In the genomic region with DNA sequence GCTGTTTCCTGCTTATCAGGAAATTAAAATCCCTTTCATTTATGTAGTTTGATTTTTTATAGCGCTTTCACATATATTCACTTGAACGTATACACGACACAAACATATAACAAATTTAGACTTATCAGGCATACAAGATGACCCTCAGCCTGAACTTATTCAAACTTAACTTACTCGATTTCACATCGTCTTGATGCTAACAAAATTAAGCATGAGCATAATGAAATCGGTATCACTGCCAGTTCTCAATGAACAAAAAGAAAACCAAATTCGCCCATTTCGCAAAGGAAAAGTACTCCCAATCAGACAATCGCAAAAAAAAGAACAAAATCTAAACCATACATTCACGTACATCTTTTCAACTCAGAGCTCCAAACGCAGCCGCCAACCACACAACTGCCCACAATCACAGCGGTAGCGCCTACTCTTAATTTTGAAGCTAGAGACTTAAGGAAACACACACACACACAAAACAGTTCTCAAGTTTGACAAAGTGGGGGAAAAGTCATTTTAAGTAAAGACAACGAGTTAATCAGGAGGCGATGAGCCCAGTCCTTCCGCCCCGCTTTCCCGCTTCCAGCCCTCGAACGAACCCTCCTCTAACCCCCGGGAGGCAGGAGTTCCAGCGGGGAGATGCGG, we compare ENCODE assay signal across 8 cellular contexts. TPM values are rescaled to one million over a fixed set of nuclear protein-coding genes. Genes with fewer than 3 reads are reported as not detected.
DNase-seq lines count a peak whose midpoint lies in the region; ATAC-seq, FAIRE-seq and TF ChIP-seq lines count a peak whose summit lies in the region.

No MANE protein-coding gene starts in this region.

- H2AFZ ChIP-seq in HepG2 (ENCODE audit: low read length), result no peak overlapping the region

- intact Hi-C loops in Caco-2 (cut with micrococcal nuclease; ENCODE audit: unreplicated experiment) (loop anchor here (1.0 kb wide), 1 partner anchor 54 kb away; no protein-coding TSS in a partner anchor), HepG2 (cut with micrococcal nuclease; ENCODE audit: unreplicated experiment) (no loop called here), transverse colon (cut with DNase I; ENCODE audit: low total_unique reads) (no loop called here)

- H3K27me3 ChIP-seq in Caco-2 (replicated peaks; ENCODE audit: control insufficient read depth, insufficient read depth, low read length), result no peaks in the 10 kb centered on the region
- H3K27me3 ChIP-seq in HepG2 (ENCODE audit: control insufficient read depth in 1 of 2, insufficient read depth in 2 of 2, low read length in 2 of 2), result peaks cover 3 to 38% of the 10 kb centered on the region in 2 experiments
- peaks cover 88% of the 10 kb centered on the region for H3K27me3 ChIP-seq in transverse colon

- peak overlapping the region; percentile 84 for H3K4me2 ChIP-seq in HepG2 (ENCODE audit: low read depth, low read length)

- no peaks in the 10 kb centered on the region for H3K27me3 Mint-ChIP-seq in Caco-2 (ENCODE audit: insufficient read depth, unreplicated experiment)

- peaks cover 8% of the 10 kb centered on the region for H3K4me1 Mint-ChIP-seq in Caco-2 (ENCODE audit: low read depth, unreplicated experiment)

- DNase-seq in Caco-2, result no peak
- peak; percentile 41 for DNase-seq in KG1 (lab: John Stamatoyannopoulos, UW)
- DNase-seq in astrocyte of the hippocampus (ENCODE audit: low read depth, low spot score), result peak; percentile 60
- DNase-seq in HepG2 (ENCODE audit: low spot score), result no peak
- DNase-seq in transverse colon, result no peak
- DNase-seq in NCI-H1048 (lab: John Stamatoyannopoulos, UW), result no peak
- no peak for DNase-seq in HT-29 (ENCODE audit: low spot score)

- H3K36me3 ChIP-seq in Caco-2 (ENCODE audit: control insufficient read depth, insufficient read depth, low read length) (no peaks in the 10 kb centered on the region), HepG2 (replicated peaks in 1 of 2; ENCODE audit: control insufficient read depth in 1 of 2, insufficient read depth in 2 of 2, low read length in 2 of 2) (no peaks in the 10 kb centered on the region), transverse colon (no peaks in the 10 kb centered on the region)

- H3K36me3 Mint-ChIP-seq in Caco-2 (ENCODE audit: insufficient read depth, unreplicated experiment), result peaks cover 5% of the 10 kb centered on the region

- H3K9ac ChIP-seq in HepG2 (ENCODE audit: insufficient read depth, low read depth, low read length), result peak overlapping the region; percentile 45; the same call in 1 of the 2 replicates

- TF ChIP-seq POLR2A in HepG2 (IDR thresholded peaks at IDR 0.05; ENCODE audit: insufficient read depth in 1 of 2, low read depth in 2 of 2, low read length in 2 of 2) (no peak), transverse colon (IDR thresholded peaks at IDR 0.05) (no peak)

- H3K27ac Mint-ChIP-seq in Caco-2 (ENCODE audit: unreplicated experiment), result peak overlapping the region; percentile 70

- H3K9me3 Mint-ChIP-seq in Caco-2 (ENCODE audit: unreplicated experiment), result no peaks in the 10 kb centered on the region

- peak overlapping the region; percentile 87 for H3K4me3 Mint-ChIP-seq in Caco-2 (ENCODE audit: unreplicated experiment)

- 20% methylated on average over 20 of the region's 24 CpGs for WGBS in HepG2 (ENCODE audit: low lambda C conversion rate)
- 5 to 6% methylated on average over 10 to 24 of the region's 24 CpGs for WGBS in transverse colon (ENCODE audit: low coverage in 1 of 2), 2 donors

- CTCF ChIA-PET in Caco-2 (lab: Charles Lee) (interaction anchor here (0.5 to 1.1 kb wide), 2 partner anchors 59 to 306 kb away, joined by 3 read pairs; a partner anchor contains a TSS), HepG2 (lab: Yijun Ruan, JAX; ENCODE audit: low intra/inter-chr PET ratio, low total read pairs) (no interaction called here)

- H3K9me3 ChIP-seq in Caco-2 (no peaks in the 10 kb centered on the region), HepG2 (ENCODE audit: low read length) (no peaks in the 10 kb centered on the region), transverse colon (no peaks in the 10 kb centered on the region)

- POLR2A ChIA-PET in Caco-2 (lab: Charles Lee) (no interaction called here), HepG2 (lab: Yijun Ruan, JAX) (interaction anchor here (0.6 kb wide), 1 partner anchor 31 kb away, joined by 3 read pairs; no protein-coding TSS in a partner anchor)

- TF ChIP-seq RAD21 in HepG2 (CRISPR knock-in tag; IDR thresholded peaks at IDR 0.05), result no peak

- BruUV-seq in Caco-2 (replicated peaks; lab: Mats Ljungman, UMichigan) (TSS peak; percentile 63), HepG2 (replicated peaks; lab: Mats Ljungman, UMichigan) (no TSS peak)

- H3K4me3 ChIP-seq in Caco-2 (ENCODE audit: low read depth, low read length) (peak overlapping the region; percentile 82), HepG2 (replicated peaks in 1 of 3; ENCODE audit: insufficient read depth in 1 of 3, low read depth in 2 of 3, low read length in 3 of 3) (peak overlapping the region; percentile 53 to 72 (median 72); a peak in 5 of 6 replicates), transverse colon (peak overlapping the region; percentile 44 to 67 (median 56))

- H3K4me1 ChIP-seq in Caco-2, result peaks cover 28% of the 10 kb centered on the region
- peaks cover 31% of the 10 kb centered on the region for H3K4me1 ChIP-seq in HepG2 (ENCODE audit: insufficient read depth, low read length)
- peaks cover 0 to 20% (median 12%) of the 10 kb centered on the region in 4 donors for H3K4me1 ChIP-seq in transverse colon

- in situ Hi-C loops in HepG2 (cut with HindIII; ENCODE audit: extremely low pct_ligation_motif_present, low pct_unique_long_range_greater_than_20kb) (loop anchor here (5.0 kb wide), 1 partner anchor 47 kb away; no protein-coding TSS in a partner anchor), transverse colon (cut with MboI; ENCODE audit: low pct_ligation_motif_present in 1 of 4, low pct_unique_long_range_greater_than_20kb in 1 of 4, low sequenced_read_pairs in 3 of 4) (no loop called here)

- TF ChIP-seq EP300 in HepG2 (IDR thresholded peaks at IDR 0.05; ENCODE audit: low read depth in 2 of 2, low read length in 2 of 2), result no peak
- no peak for TF ChIP-seq EP300 in HepG2 (CRISPR knock-in tag; IDR thresholded peaks at IDR 0.05; ENCODE audit: borderline replicate concordance)
- TF ChIP-seq EP300 in transverse colon (IDR thresholded peaks at IDR 0.05; ENCODE audit: low read depth), result no peak

- FAIRE-seq in HepG2 (lab: Jason Lieb, UNC), result peak; percentile 43

- no peaks in the 10 kb centered on the region for H3K79me2 ChIP-seq in HepG2 (ENCODE audit: insufficient read depth, low read length)

- TF ChIP-seq CTCF in Caco-2 (IDR thresholded peaks at IDR 0.05; ENCODE audit: insufficient read depth in 1 of 2, low read depth in 1 of 2, low read length in 1 of 2, severe bottlenecking in 1 of 2, unreplicated experiment in 1 of 2) (no peak), HepG2 (CRISPR knock-in tag; IDR thresholded peaks at IDR 0.05) (no peak), transverse colon (IDR thresholded peaks at IDR 0.05) (no peak)

- no peak for ATAC-seq in HepG2
- ATAC-seq in HG03439 (IDR thresholded peaks at IDR 0.05; ENCODE audit: unreplicated experiment), result no peak

- no peaks in the 10 kb centered on the region for H4K20me1 ChIP-seq in HepG2 (ENCODE audit: insufficient read depth, low read length)

- no peak overlapping the region for H3K27ac ChIP-seq in HepG2 (ENCODE audit: extremely low read length, insufficient read depth, low read length)
- peak overlapping the region; percentile 81 to 89 (median 86) for H3K27ac ChIP-seq in transverse colon

RNA-seq across cellular contexts. Expression of a gene that starts 1.0 kb away (rescaled TPM):
- total RNA-seq in Caco-2 (2022) (33.5 and 34.6 TPM in 2 replicates), HepG2 (2016; rRNA removed; fragmentation: Illumina TruSeq; extraction: Trizol) (1.7 and 2.0 TPM in 2 replicates), transverse colon (10 to 100 TPM; 12.0 to 18.7 (median 14.7) TPM)
- 0.35 and 0.40 TPM in 2 replicates for total RNA-seq in HepG2 (2016; cell fraction: cytosol; rRNA removed; fragmentation: Illumina TruSeq; extraction: Trizol; ENCODE audit: low read depth)
- 1.9 and 2.5 TPM in 2 replicates for total RNA-seq in HepG2 (2016; cell fraction: insoluble cytoplasmic fraction; rRNA removed; fragmentation: Illumina TruSeq; extraction: Trizol)
- 0.83 and 1.2 TPM in 2 replicates for total RNA-seq in HepG2 (2016; cell fraction: membrane; rRNA removed; fragmentation: Illumina TruSeq; extraction: Trizol)
- total RNA-seq in HepG2 (2016; cell fraction: nucleus; rRNA removed; fragmentation: Illumina TruSeq; extraction: Trizol), result 1.6 and 2.1 TPM in 2 replicates
- polyA plus RNA-seq in HepG2 (2011; rRNA removed), result 1.2 and 1.7 TPM in 2 replicates
- polyA plus RNA-seq in HepG2 (2011; cell fraction: cytosol; rRNA removed), result 1.0 and 1.6 TPM in 2 replicates
- 0.81 and 1.1 TPM in 2 replicates for polyA plus RNA-seq in HepG2 (2011; cell fraction: nucleus; rRNA removed)
- 2.4 and 2.6 TPM in 2 replicates for polyA plus RNA-seq in HepG2 (2012)
- polyA plus RNA-seq in HepG2 (2016; cell fraction: cytosol; fragmentation: Illumina TruSeq; extraction: Trizol; ENCODE audit: low read depth), result 0.18 and 0.34 TPM in 2 replicates
- polyA plus RNA-seq in HepG2 (2016; cell fraction: insoluble cytoplasmic fraction; fragmentation: Illumina TruSeq; extraction: Trizol; ENCODE audit: low read depth), result 1.9 and 2.0 TPM in 2 replicates
- 0.55 TPM in 2 replicates for polyA plus RNA-seq in HepG2 (2016; cell fraction: membrane; fragmentation: Illumina TruSeq; extraction: Trizol; ENCODE audit: low read depth)
- polyA plus RNA-seq in HepG2 (2016; cell fraction: nucleus; fragmentation: Illumina TruSeq; extraction: Trizol; ENCODE audit: insufficient read depth, low read depth), result 2.2 and 3.5 TPM in 2 replicates
- 2.4 and 13.8 TPM in 2 replicates for polyA minus RNA-seq in HepG2 (2011; rRNA and poly(A)+ RNA removed; ENCODE audit: low replicate concordance)
- 1.7 and 2.3 TPM in 2 replicates for polyA minus RNA-seq in HepG2 (2011; cell fraction: cytosol; rRNA and poly(A)+ RNA removed)
- polyA minus RNA-seq in HepG2 (2011; cell fraction: nucleus; rRNA and poly(A)+ RNA removed), result 1.1 and 1.3 TPM in 2 replicates
- not detected in 2 replicates for total RNA-seq in HT-29 (2014; rRNA removed; shearing (Covaris generic))

RNA-seq across cellular contexts. Expression of a gene that starts 18.6 kb away (rescaled TPM):
- total RNA-seq in Caco-2 (2022), result not detected in 2 replicates
- total RNA-seq in HepG2 (2016; rRNA removed; fragmentation: Illumina TruSeq; extraction: Trizol), result not detected in 2 replicates
- total RNA-seq in HepG2 (2016; cell fraction: cytosol; rRNA removed; fragmentation: Illumina TruSeq; extraction: Trizol; ENCODE audit: low read depth), result not detected in 2 replicates
- total RNA-seq in HepG2 (2016; cell fraction: insoluble cytoplasmic fraction; rRNA removed; fragmentation: Illumina TruSeq; extraction: Trizol), result not detected in 2 replicates
- total RNA-seq in HepG2 (2016; cell fraction: membrane; rRNA removed; fragmentation: Illumina TruSeq; extraction: Trizol), result not detected in 2 replicates
- total RNA-seq in HepG2 (2016; cell fraction: nucleus; rRNA removed; fragmentation: Illumina TruSeq; extraction: Trizol), result not detected in 2 replicates
- not detected in 2 replicates for polyA plus RNA-seq in HepG2 (2011; rRNA removed)
- not detected in 2 replicates for polyA plus RNA-seq in HepG2 (2011; cell fraction: cytosol; rRNA removed)
- polyA plus RNA-seq in HepG2 (2011; cell fraction: nucleus; rRNA removed), result not detected in 2 replicates
- not detected in 2 replicates for polyA plus RNA-seq in HepG2 (2012)
- not detected in 2 replicates for polyA plus RNA-seq in HepG2 (2016; cell fraction: cytosol; fragmentation: Illumina TruSeq; extraction: Trizol; ENCODE audit: low read depth)
- not detected in 2 replicates for polyA plus RNA-seq in HepG2 (2016; cell fraction: insoluble cytoplasmic fraction; fragmentation: Illumina TruSeq; extraction: Trizol; ENCODE audit: low read depth)
- not detected in 2 replicates for polyA plus RNA-seq in HepG2 (2016; cell fraction: membrane; fragmentation: Illumina TruSeq; extraction: Trizol; ENCODE audit: low read depth)
- polyA plus RNA-seq in HepG2 (2016; cell fraction: nucleus; fragmentation: Illumina TruSeq; extraction: Trizol; ENCODE audit: insufficient read depth, low read depth), result not detected in 2 replicates
- not detected in 2 replicates for polyA minus RNA-seq in HepG2 (2011; rRNA and poly(A)+ RNA removed; ENCODE audit: low replicate concordance)
- not detected in 2 replicates for polyA minus RNA-seq in HepG2 (2011; cell fraction: cytosol; rRNA and poly(A)+ RNA removed)
- polyA minus RNA-seq in HepG2 (2011; cell fraction: nucleus; rRNA and poly(A)+ RNA removed), result not detected in 2 replicates
- under 1 TPM in 1 of 4 donors, not detected in 3; 0.96 TPM for total RNA-seq in transverse colon
- total RNA-seq in HT-29 (2014; rRNA removed; shearing (Covaris generic)), result not detected in 2 replicates

Comparison
In these comparisons a context has a peak if more than half of its experiments do, and no peak if none do; other contexts are left out.
1. DNase-seq: peak in KG1 (single experiment) and astrocyte of the hippocampus (single experiment); none in Caco-2 (0 of 2), HepG2 (single experiment), transverse colon (single experiment), NCI-H1048 (single experiment) and HT-29 (single experiment).
2. Peak in every context shown above with its lines, with median percentiles within 50 percentile points of each other: H3K4me3 ChIP-seq.